7 cellular contexts compared by ENCODE assay signal in the genomic region with DNA sequence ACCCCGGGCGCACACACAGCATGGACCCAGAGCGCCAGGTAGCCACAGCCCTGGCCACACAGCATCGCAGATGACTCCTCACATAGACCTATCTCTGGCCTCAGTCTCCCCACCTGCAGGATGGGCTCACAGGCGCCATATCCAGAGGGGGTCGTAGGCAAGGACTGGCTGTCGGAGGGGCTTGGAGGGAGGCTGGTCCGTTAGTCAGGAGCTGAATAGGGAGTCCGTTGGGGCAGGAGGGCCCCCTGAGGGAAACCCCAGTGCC. TPM values are rescaled to one million over a fixed set of nuclear protein-coding genes. Genes with fewer than 3 reads are reported as not detected.
DNase-seq lines count a peak whose midpoint lies in the region; ATAC-seq and TF ChIP-seq lines count a peak whose summit lies in the region.
"Had no signal": no experiment of that assay in that cellular context is flagged by ENCODE, and none has a peak within 500 bp of the region (broad histone marks: within the 10 kb centered on the region; RNA-seq: fewer than 3 reads in every experiment).

No MANE protein-coding gene starts in this region.

- H3K36me3 ChIP-seq in heart right ventricle (peaks cover 0 to 5% (median 0%) of the 10 kb centered on the region in 9 donors), right lobe of liver (no peaks in the 10 kb centered on the region), vagina (no peaks in the 10 kb centered on the region)

- ATAC-seq in heart right ventricle (no peak), Right ventricle myocardium superior (ENCODE audit: poor library complexity) (no peak), right lobe of liver (no peak), GM21717 (IDR thresholded peaks at IDR 0.05; ENCODE audit: unreplicated experiment) (no peak)

- 65 to 72% methylated on average over 9 of the region's 9 CpGs for WGBS in heart right ventricle, 2 donors
- WGBS in right lobe of liver (ENCODE audit: insufficient coverage, low coverage, low lambda C conversion rate, missing lambda C conversion rate): 44% methylated on average over 3 of the region's 9 CpGs

- H3K27me3 ChIP-seq in heart right ventricle (peaks cover 0 to 8% (median 0%) of the 10 kb centered on the region in 7 donors), right lobe of liver (no peaks in the 10 kb centered on the region), vagina (no peaks in the 10 kb centered on the region)

- intact Hi-C loops in heart right ventricle (cut with DNase I): loop anchor here in 1 of 10 donors (5.0 kb wide), 1 partner anchor 33 kb away; a partner anchor contains a TSS
- intact Hi-C loops in Right ventricle myocardium superior (cut with DNase I): no loop called here
- intact Hi-C loops in right lobe of liver (cut with DNase I): no loop called here
- intact Hi-C loops in vagina (cut with DNase I): no loop called here

- TF ChIP-seq POLR2A in right lobe of liver (IDR thresholded peaks at IDR 0.05): no peak
- TF ChIP-seq POLR2A in vagina (IDR thresholded peaks at IDR 0.05): no peak

- H3K4me1 ChIP-seq in heart right ventricle (peaks cover 60 to 84% (median 82%) of the 10 kb centered on the region in 9 donors), right lobe of liver (peaks cover 0 to 52% (median 23%) of the 10 kb centered on the region in 4 donors), vagina (peaks cover 75% of the 10 kb centered on the region)

- TF ChIP-seq CTCF in heart right ventricle (IDR thresholded peaks at IDR 0.05) (no peak), right lobe of liver (IDR thresholded peaks at IDR 0.05) (no peak), vagina (IDR thresholded peaks at IDR 0.05) (no peak)

- H3K4me3 ChIP-seq in heart right ventricle (peak overlapping the region; percentile 21 to 98 (median 94)), right lobe of liver (peak overlapping the region; percentile 71 to 91 (median 88)), vagina (peak overlapping the region; percentile 58 to 66)

- no peak for DNase-seq in heart right ventricle
- DNase-seq in Right ventricle myocardium superior: no peak
- DNase-seq in right lobe of liver: no peak
- DNase-seq in vagina (ENCODE audit: extremely low spot score in 2 of 2): no peak
- no peak for DNase-seq in hypothalamus (lab: John Stamatoyannopoulos, UW)
- DNase-seq: effector CD8-positive, alpha-beta T cell had no signal

- H3K27ac ChIP-seq in heart right ventricle (peak overlapping the region; percentile 91 to 98 (median 94)), right lobe of liver (peak overlapping the region; percentile 60 to 89 (median 73)), vagina (peak overlapping the region; percentile 90)

- H3K9me3 ChIP-seq in heart right ventricle: no peaks in the 10 kb centered on the region
- H3K9me3 ChIP-seq in right lobe of liver: no peaks in the 10 kb centered on the region
- no peaks in the 10 kb centered on the region for H3K9me3 ChIP-seq in vagina

RNA-seq across cellular contexts. Expression of a gene that starts 2.1 kb away (rescaled TPM):
- 100 to 1,000 TPM in 1 of 10 donors, 10 to 100 TPM in 9; 43.0 to 101 (median 57.8) TPM for total RNA-seq in heart right ventricle
- 10 to 100 TPM; 33.5 to 71.0 TPM for polyA plus RNA-seq in heart right ventricle
- total RNA-seq in Right ventricle myocardium superior: 68.3 TPM
- 100 to 1,000 TPM; 154 to 181 (median 161) TPM for total RNA-seq in right lobe of liver
- total RNA-seq in vagina: 180 TPM

RNA-seq across cellular contexts. Expression of a gene that starts 21.5 kb away (rescaled TPM):
- total RNA-seq in heart right ventricle: 1 to 10 TPM; 1.1 to 3.6 (median 2.0) TPM
- polyA plus RNA-seq in heart right ventricle: 1 to 10 TPM; 1.7 to 3.1 TPM
- total RNA-seq in Right ventricle myocardium superior: 1.1 TPM
- 1 to 10 TPM in 5 of 6 experiments, under 1 TPM in 1; 0.98 to 4.1 (median 1.9) TPM for total RNA-seq in right lobe of liver
- 2.7 TPM for total RNA-seq in vagina

RNA-seq across cellular contexts. Expression of a gene that starts 35.1 kb away (rescaled TPM):
- total RNA-seq in heart right ventricle: 10 to 100 TPM in 2 of 10 donors, 1 to 10 TPM in 8; 4.3 to 11.3 (median 7.1) TPM
- polyA plus RNA-seq in heart right ventricle: 10 to 100 TPM; 11.6 to 18.0 TPM
- total RNA-seq in Right ventricle myocardium superior: 8.5 TPM
- 1 to 10 TPM; 1.7 to 6.4 (median 2.5) TPM for total RNA-seq in right lobe of liver
- total RNA-seq in vagina: 7.4 TPM

RNA-seq across cellular contexts. Expression of a gene that starts 37.8 kb away (rescaled TPM):
- 10 to 100 TPM; 34.7 to 51.5 (median 36.8) TPM for total RNA-seq in heart right ventricle
- polyA plus RNA-seq in heart right ventricle: 10 to 100 TPM; 38.6 to 38.8 TPM
- total RNA-seq in Right ventricle myocardium superior: 40.4 TPM
- 10 to 100 TPM; 38.3 to 80.3 (median 54.4) TPM for total RNA-seq in right lobe of liver
- 49.1 TPM for total RNA-seq in vagina

RNA-seq across cellular contexts. Expression of a gene that starts 43.8 kb away (rescaled TPM):
- 10 to 100 TPM; 10.6 to 21.9 (median 16.1) TPM for total RNA-seq in heart right ventricle
- polyA plus RNA-seq in heart right ventricle: 10 to 100 TPM; 14.8 to 23.0 TPM
- 13.2 TPM for total RNA-seq in Right ventricle myocardium superior
- total RNA-seq in right lobe of liver: 1 to 10 TPM; 2.1 to 7.6 (median 3.6) TPM
- 15.0 TPM for total RNA-seq in vagina
